8 cellular contexts compared by ENCODE assay signal in the genomic region with DNA sequence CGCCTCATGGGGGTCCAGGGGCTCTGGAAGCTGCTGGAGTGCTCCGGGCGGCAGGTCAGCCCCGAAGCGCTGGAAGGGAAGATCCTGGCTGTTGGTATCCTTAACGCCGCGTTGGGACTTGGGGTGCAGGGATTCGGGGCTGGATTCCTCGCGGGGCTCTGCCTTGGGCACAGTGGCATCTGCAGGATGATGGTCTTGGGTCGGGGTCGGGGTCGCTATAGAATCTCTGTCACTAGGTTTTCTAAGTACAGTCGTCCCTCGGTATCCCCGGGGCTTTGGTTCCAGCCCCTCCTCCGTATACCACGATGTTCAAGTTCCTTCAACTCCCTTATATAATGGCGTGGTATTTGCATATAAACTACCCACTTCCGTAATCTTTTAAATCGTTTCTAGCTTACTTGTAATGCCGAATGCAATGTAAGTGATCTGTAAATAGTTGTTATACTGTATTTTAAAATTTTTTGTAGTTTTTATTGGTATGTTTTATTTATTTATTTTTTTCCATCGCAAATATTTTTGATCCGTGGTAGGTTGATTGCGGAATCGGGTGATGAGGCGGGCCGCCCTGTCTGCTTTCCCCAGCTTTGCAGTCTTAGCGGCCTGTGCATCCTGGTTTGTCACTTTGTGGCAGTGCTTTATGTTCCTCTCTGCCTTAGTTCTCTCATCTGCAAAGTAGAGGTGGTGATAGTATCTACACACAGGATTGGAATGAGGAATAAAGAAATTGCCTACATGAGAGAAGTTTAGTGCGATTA. TPM values are rescaled to one million over a fixed set of nuclear protein-coding genes. Genes with fewer than 3 reads are reported as not detected.
DNase-seq lines count a peak whose midpoint lies in the region; ATAC-seq, FAIRE-seq and TF ChIP-seq lines count a peak whose summit lies in the region.

No MANE protein-coding gene starts in this region.

- H3F3A ChIP-seq in GM23248 (ENCODE audit: insufficient read depth), result peaks cover 15% of the 10 kb centered on the region

- H3K9me3 ChIP-seq in GM23248 (ENCODE audit: low read depth) (no peaks in the 10 kb centered on the region), KOPT-K1 (ENCODE audit: insufficient read depth, low read length, poor library complexity, severe bottlenecking) (no peaks in the 10 kb centered on the region), GM12878 (replicated peaks; ENCODE audit: control insufficient read depth, insufficient read depth, low read length) (no peaks in the 10 kb centered on the region), iPS-18c (ENCODE audit: control insufficient read depth, insufficient read depth, low read length) (no peaks in the 10 kb centered on the region), skeletal muscle tissue (ENCODE audit: control insufficient read depth in 3 of 3, low read length in 3 of 3) (no peaks in the 10 kb centered on the region)

- H3K4me3 ChIP-seq in GM23248 (peak overlapping the region; percentile 94), GM12878 (peak overlapping the region; percentile 98), iPS-18c (ENCODE audit: insufficient read depth, low read depth, low read length) (peak overlapping the region; percentile 82), skeletal muscle tissue (ENCODE audit: low read length in 3 of 3) (peak overlapping the region; percentile 78 to 100 (median 99))

- WGBS in GM23248 (ENCODE audit: low coverage in 1 of 2, low lambda C conversion rate in 2 of 2, missing lambda C conversion rate in 2 of 2), 2 experiments, result 1 to 2% methylated on average over 30 to 31 of the region's 31 CpGs
- WGBS in GM12878 (ENCODE audit: insufficient coverage, insufficient replicate concordance, low lambda C conversion rate, missing lambda C conversion rate), result 1% methylated on average over 31 of the region's 31 CpGs

- RAD21 ChIA-PET in GM12878 (lab: Charles Lee; ENCODE audit: unreplicated experiment), result interaction anchor here (0.7 to 3.6 kb wide), 9 partner anchors 24 to 264 kb away, joined by 3 to 32 read pairs (median 6); partner anchors contain the start of genes TEX30 and TPP2

- SMC1A ChIA-PET in GM12878 (lab: Charles Lee; ENCODE audit: uncharacterized antibody, unreplicated experiment), result interaction anchor here (0.8 to 3.0 kb wide), 12 partner anchors 9 to 291 kb away, joined by 3 to 53 read pairs (median 4); partner anchors contain the start of gene TPP2

- peak; percentile 77 for ATAC-seq in GM12878

- 0 out of 2 replicates have a peak, but pooled peaks cover 5% of the 10 kb centered on the region for H3K36me3 ChIP-seq in GM23248 (ENCODE audit: low read depth)
- H3K36me3 ChIP-seq in KOPT-K1 (ENCODE audit: insufficient read depth, low read length), result peaks cover 9% of the 10 kb centered on the region
- H3K36me3 ChIP-seq in GM12878 (ENCODE audit: control insufficient read depth in 2 of 2, insufficient read depth in 2 of 2, low read length in 1 of 2), result peaks cover 0 to 4% of the 10 kb centered on the region in 2 experiments; a peak in 2 of 4 replicates
- H3K36me3 ChIP-seq in skeletal muscle tissue (ENCODE audit: control insufficient read depth in 3 of 3, insufficient read depth in 3 of 3, low read length in 3 of 3), result peaks cover 0 to 3% (median 0%) of the 10 kb centered on the region in 3 donors

- H3K9ac ChIP-seq in GM23248, result peak overlapping the region; percentile 94
- peak overlapping the region; percentile 98 for H3K9ac ChIP-seq in GM12878 (ENCODE audit: control insufficient read depth, insufficient read depth, low read length)
- peak overlapping the region; percentile 92 to 98 (median 98) for H3K9ac ChIP-seq in skeletal muscle tissue (ENCODE audit: low read depth in 1 of 3, low read length in 3 of 3)

- peak; percentile 79 for DNase-seq in GF-D8 (lab: John Stamatoyannopoulos, UW)
- DNase-seq in GM23248, result peak; percentile 79
- peak; percentile 25 for DNase-seq in T follicular helper cell (ENCODE audit: low read depth)
- no peak for DNase-seq in GM12878 (ENCODE audit: low read depth, low spot score)
- no peak for DNase-seq in dedifferentiated amniotic fluid mesenchymal stem cell (ENCODE audit: extremely low spot score)

- H3K27me3 ChIP-seq in GM23248 (replicated peaks; ENCODE audit: insufficient read depth) (no peaks in the 10 kb centered on the region), GM12878 (replicated peaks in 1 of 2; ENCODE audit: control insufficient read depth in 2 of 2, insufficient read depth in 2 of 2, low read length in 1 of 2) (no peaks in the 10 kb centered on the region), skeletal muscle tissue (ENCODE audit: control insufficient read depth in 3 of 3, insufficient read depth in 3 of 3, low read length in 3 of 3) (no peaks in the 10 kb centered on the region)

- TF ChIP-seq POLR2A in GM12878 (IDR thresholded peaks at IDR 0.05; ENCODE audit: low read depth, low read length), result no peak

- intact Hi-C loops in GM12878 (cut with micrococcal nuclease; ENCODE audit: unreplicated experiment), result loop anchor here (1.0 to 5.0 kb wide), 3 partner anchors 46 to 266 kb away; no protein-coding TSS in a partner anchor

- peaks cover 12% of the 10 kb centered on the region for H3K4me1 ChIP-seq in GM23248 (ENCODE audit: insufficient read depth)
- H3K4me1 ChIP-seq in GM12878 (ENCODE audit: control insufficient read depth, insufficient read depth, low read length), result peaks cover 3% of the 10 kb centered on the region; the same call in 1 of the 2 replicates
- peaks cover 7 to 23% (median 17%) of the 10 kb centered on the region in 3 donors for H3K4me1 ChIP-seq in skeletal muscle tissue (ENCODE audit: control insufficient read depth in 3 of 3, insufficient read depth in 3 of 3, low read length in 3 of 3)

- H3K79me2 ChIP-seq in GM23248 (ENCODE audit: insufficient read depth), result peaks cover 54% of the 10 kb centered on the region
- peaks cover 51% of the 10 kb centered on the region for H3K79me2 ChIP-seq in GM12878 (ENCODE audit: control insufficient read depth, insufficient read depth, low read length)

- POLR2A ChIA-PET in GM12878 (lab: Charles Lee), result interaction anchor here (0.5 to 4.8 kb wide), 8 partner anchors 8 to 278 kb away, joined by 3 to 81 read pairs (median 3); partner anchors contain the start of gene TPP2

- TF ChIP-seq RAD21 in GM12878 (IDR thresholded peaks at IDR 0.05; ENCODE audit: insufficient read depth, low read depth, low read length), result no peak

- H2AFZ ChIP-seq in GM23248 (peak overlapping the region; percentile 91), GM12878 (ENCODE audit: control insufficient read depth, low read depth, low read length) (peak overlapping the region; percentile 54)

- H3K27ac ChIP-seq in GM23248 (peak overlapping the region; percentile 93), KOPT-K1 (ENCODE audit: low read depth, low read length, poor library complexity, severe bottlenecking) (peak overlapping the region; percentile 90), GM12878 (ENCODE audit: control insufficient read depth, insufficient read depth) (peak overlapping the region; percentile 96), skeletal muscle tissue (ENCODE audit: low read depth, low read length) (peak overlapping the region; percentile 94)

- no peak for TF ChIP-seq EP300 in GM12878 (IDR thresholded peaks at IDR 0.05; ENCODE audit: borderline replicate concordance in 1 of 2, control insufficient read depth in 1 of 2, low read depth in 2 of 2, low read length in 2 of 2)

- FAIRE-seq in GM12878 (lab: Jason Lieb, UNC), result peak; percentile 27

- no TSS peak for BruUV-seq in GM12878 (replicated peaks; lab: Mats Ljungman, UMichigan)

- H4K20me1 ChIP-seq in GM23248 (ENCODE audit: insufficient read depth) (no peaks in the 10 kb centered on the region), GM12878 (ENCODE audit: control insufficient read depth, insufficient read depth) (no peaks in the 10 kb centered on the region)

- peak overlapping the region; percentile 90 for H3K4me2 ChIP-seq in GM23248 (ENCODE audit: unreplicated experiment)
- peak overlapping the region; percentile 76 for H3K4me2 ChIP-seq in GM12878 (ENCODE audit: control insufficient read depth, insufficient read depth)

- CTCF ChIA-PET in GM12878 (lab: Yijun Ruan, JAX), result interaction anchor here (0.7 to 5.4 kb wide), 12 partner anchors 9 to 267 kb away, joined by 3 to 106 read pairs (median 6); partner anchors contain the start of genes BIVM, POGLUT2 and TPP2

- no peaks in the 10 kb centered on the region for H3K9me2 ChIP-seq in GM23248 (ENCODE audit: insufficient read depth)

- TF ChIP-seq CTCF in GM12878 (IDR thresholded peaks at IDR 0.05 in 2 of 3, conservative IDR thresholded peaks at IDR 0.05 in 1 of 3; ENCODE audit: control insufficient read depth in 2 of 3, extremely low read depth in 1 of 3, insufficient read depth in 1 of 3, low read depth in 3 of 3, low read length in 3 of 3), result no peak

- in situ Hi-C loops in GM23248 (cut with MboI) (loop anchor here (10.0 kb wide), 1 partner anchor 262 kb away; no protein-coding TSS in a partner anchor), GM12878 (cut with MboI) (loop anchor here (5.0 kb wide), 1 partner anchor 249 kb away; the partner anchor contains the start of gene TPP2)

RNA-seq across cellular contexts. Expression of gene ERCC5, which starts 0.6 kb away (rescaled TPM):
- 78.5 and 103 TPM in 2 replicates for total RNA-seq in GM23248 (2014; rRNA removed; shearing (Covaris generic))
- polyA plus RNA-seq in GM23248 (2016; fragmentation: Nextera tagmentation; extraction: Ambion mirVana) (44.6 and 49.2 TPM in 2 replicates), GM12878 (2011; rRNA removed) (44.5 and 58.3 TPM in 2 replicates), GM12878 (2014; fragmentation: Illumina TruSeq; extraction: Trizol) (59.2 and 67.2 TPM in 2 replicates), GM12878 (2014; fragmentation: Nextera tagmentation; extraction: Ambion mirVana) (10 to 100 TPM; 11.7 to 24.3 TPM), GM12878 (2014; rRNA removed) (43.9 and 47.0 TPM in 2 replicates), GM12878 (2016; fragmentation: Nextera tagmentation; extraction: Ambion mirVana) (10 to 100 TPM; 38.3 to 41.2 TPM)
- 108 and 114 TPM in 2 replicates for total RNA-seq in GM12878 (2013; cell fraction: nucleolus; rRNA removed)
- total RNA-seq in GM12878 (2014; rRNA removed) (42.0 and 53.0 TPM in 2 replicates), GM12878 (2014; rRNA removed; fragmentation: Illumina TruSeq; extraction: Trizol) (58.9 and 62.8 TPM in 2 replicates), GM12878 (2021) (38.6 and 39.1 TPM in 2 replicates), skeletal muscle tissue (38.1 TPM)
- polyA plus RNA-seq in GM12878 (2011; ENCODE audit: low read depth), result 18.9 TPM
- polyA plus RNA-seq in GM12878 (2011; cell fraction: cytosol; rRNA removed), result 20.4 and 24.8 TPM in 2 replicates
- 78.2 and 96.2 TPM in 2 replicates for polyA plus RNA-seq in GM12878 (2011; cell fraction: nucleus; rRNA removed)
- 30.0 and 48.1 TPM in 2 replicates for polyA plus RNA-seq in GM12878 (2012)
- polyA minus RNA-seq in GM12878 (2011; rRNA and poly(A)+ RNA removed), result 21.5 and 22.9 TPM in 2 replicates
- polyA minus RNA-seq in GM12878 (2011; cell fraction: cytosol; rRNA and poly(A)+ RNA removed), result 14.2 and 18.8 TPM in 2 replicates
- 43.6 and 49.2 TPM in 2 replicates for polyA minus RNA-seq in GM12878 (2011; cell fraction: nucleus; rRNA and poly(A)+ RNA removed)

RNA-seq across cellular contexts. Expression of gene BIVM, which starts 47.5 kb away (rescaled TPM):
- total RNA-seq in GM23248 (2014; rRNA removed; shearing (Covaris generic)), result 24.1 and 35.7 TPM in 2 replicates
- 22.9 and 25.8 TPM in 2 replicates for polyA plus RNA-seq in GM23248 (2016; fragmentation: Nextera tagmentation; extraction: Ambion mirVana)
- total RNA-seq in GM12878 (2013; cell fraction: nucleolus; rRNA removed), result 61.5 and 69.6 TPM in 2 replicates
- 15.5 and 17.4 TPM in 2 replicates for total RNA-seq in GM12878 (2014; rRNA removed)
- total RNA-seq in GM12878 (2014; rRNA removed; fragmentation: Illumina TruSeq; extraction: Trizol), result 14.2 and 15.7 TPM in 2 replicates
- 12.7 and 14.6 TPM in 2 replicates for total RNA-seq in GM12878 (2021)
- polyA plus RNA-seq in GM12878 (2011; ENCODE audit: low read depth), result 5.5 TPM
- polyA plus RNA-seq in GM12878 (2011; rRNA removed), result 20.1 and 29.7 TPM in 2 replicates
- 6.3 and 6.8 TPM in 2 replicates for polyA plus RNA-seq in GM12878 (2011; cell fraction: cytosol; rRNA removed)
- polyA plus RNA-seq in GM12878 (2011; cell fraction: nucleus; rRNA removed), result 19.9 and 26.6 TPM in 2 replicates
- polyA plus RNA-seq in GM12878 (2012), result 9.7 and 9.8 TPM in 2 replicates
- polyA plus RNA-seq in GM12878 (2014; fragmentation: Illumina TruSeq; extraction: Trizol), result 13.9 and 19.4 TPM in 2 replicates
- polyA plus RNA-seq in GM12878 (2014; fragmentation: Nextera tagmentation; extraction: Ambion mirVana), result 1 to 10 TPM; 3.4 to 5.4 TPM
- polyA plus RNA-seq in GM12878 (2014; rRNA removed), result 15.9 and 17.9 TPM in 2 replicates
- 10 to 100 TPM; 13.3 to 13.9 TPM for polyA plus RNA-seq in GM12878 (2016; fragmentation: Nextera tagmentation; extraction: Ambion mirVana)
- polyA minus RNA-seq in GM12878 (2011; rRNA and poly(A)+ RNA removed), result 5.1 and 6.2 TPM in 2 replicates
- polyA minus RNA-seq in GM12878 (2011; cell fraction: cytosol; rRNA and poly(A)+ RNA removed), result 2.1 and 5.3 TPM in 2 replicates
- polyA minus RNA-seq in GM12878 (2011; cell fraction: nucleus; rRNA and poly(A)+ RNA removed), result 12.1 and 18.9 TPM in 2 replicates
- 28.2 TPM for total RNA-seq in skeletal muscle tissue

RNA-seq across cellular contexts. Expression of gene POGLUT2, which starts 47.7 kb away (rescaled TPM):
- total RNA-seq in GM23248 (2014; rRNA removed; shearing (Covaris generic)), result 26.0 and 26.7 TPM in 2 replicates
- polyA plus RNA-seq in GM23248 (2016; fragmentation: Nextera tagmentation; extraction: Ambion mirVana) (26.4 and 27.7 TPM in 2 replicates), GM12878 (2011; rRNA removed) (8.7 and 12.2 TPM in 2 replicates), GM12878 (2014; fragmentation: Illumina TruSeq; extraction: Trizol) (6.3 and 13.5 TPM in 2 replicates), GM12878 (2014; fragmentation: Nextera tagmentation; extraction: Ambion mirVana) (1 to 10 TPM; 2.9 to 6.3 TPM), GM12878 (2014; rRNA removed) (6.1 and 9.7 TPM in 2 replicates), GM12878 (2016; fragmentation: Nextera tagmentation; extraction: Ambion mirVana) (10 to 100 TPM; 10.0 to 11.3 TPM)
- 11.3 and 13.9 TPM in 2 replicates for total RNA-seq in GM12878 (2013; cell fraction: nucleolus; rRNA removed)
- total RNA-seq in GM12878 (2014; rRNA removed) (8.0 and 9.0 TPM in 2 replicates), GM12878 (2014; rRNA removed; fragmentation: Illumina TruSeq; extraction: Trizol) (7.1 and 7.7 TPM in 2 replicates), GM12878 (2021) (6.4 and 7.0 TPM in 2 replicates), skeletal muscle tissue (16.7 TPM)
- polyA plus RNA-seq in GM12878 (2011; ENCODE audit: low read depth), result 2.3 TPM
- polyA plus RNA-seq in GM12878 (2011; cell fraction: cytosol; rRNA removed), result 5.4 and 5.5 TPM in 2 replicates
- polyA plus RNA-seq in GM12878 (2011; cell fraction: nucleus; rRNA removed), result 6.1 and 7.6 TPM in 2 replicates
- 3.5 and 4.0 TPM in 2 replicates for polyA plus RNA-seq in GM12878 (2012)
- polyA minus RNA-seq in GM12878 (2011; rRNA and poly(A)+ RNA removed), result 3.7 and 3.9 TPM in 2 replicates
- 2.8 and 3.1 TPM in 2 replicates for polyA minus RNA-seq in GM12878 (2011; cell fraction: cytosol; rRNA and poly(A)+ RNA removed)
- polyA minus RNA-seq in GM12878 (2011; cell fraction: nucleus; rRNA and poly(A)+ RNA removed), result 5.1 and 10.8 TPM in 2 replicates

Comparison
In these comparisons a context has a peak if more than half of its experiments do, and no peak if none do; other contexts are left out.
1. DNase-seq: peak in GF-D8 (single experiment), GM23248 (single experiment) and T follicular helper cell (single experiment); none in GM12878 (single experiment) and dedifferentiated amniotic fluid mesenchymal stem cell (single experiment).
2. Peak in every context shown above with its lines, with median percentiles within 50 percentile points of each other: H3K27ac ChIP-seq, H3K4me3 ChIP-seq and H3K9ac ChIP-seq.